ENCODE assay signal across 19 cellular contexts in the genomic region with DNA sequence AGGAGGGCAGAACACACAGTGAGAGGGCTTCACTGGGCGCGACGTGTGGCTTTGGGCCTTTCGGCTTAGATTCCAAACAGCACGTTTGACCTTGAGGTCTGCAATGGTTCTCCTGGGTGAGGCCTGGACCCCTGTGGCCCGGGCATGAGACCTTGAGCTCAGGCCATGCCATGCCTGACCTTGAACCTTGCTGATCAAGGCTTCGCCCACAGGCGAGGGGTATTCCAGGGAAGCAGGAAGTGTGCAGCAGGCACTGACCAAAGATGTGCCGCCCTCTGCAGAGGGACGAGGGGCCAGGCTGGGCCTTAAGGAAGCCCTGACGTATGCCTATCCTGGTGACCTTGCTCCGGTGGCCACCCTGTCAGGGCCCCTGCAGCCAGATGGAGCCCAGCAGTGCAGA.
"Had no signal": no experiment of that assay in that cellular context is flagged by ENCODE, and none has a peak within 500 bp of the region (broad histone marks: within the 10 kb centered on the region; RNA-seq: fewer than 3 reads in every experiment).

No MANE protein-coding gene starts in this region.

- DNase-seq: effector CD4-positive, alpha-beta T cell; endodermal cell; erythroblast; foreskin keratinocyte; mammary epithelial cell; retina; stimulated activated CD4-positive, alpha-beta T cell treated with anti-CD3 and anti-CD28 coated beads, Interleukin-2, amount 100 ng/mL, for 24 hours; stimulated activated CD4-positive, alpha-beta T cell treated with anti-CD3 and anti-CD28 coated beads, Interleukin-4, amount 100 ng/mL, for 4 hours; stimulated activated naive B cell treated with anti-CD40 and anti-IgM and Interleukin-4, amounts not matched to agents 10 μg/mL and 1 μg/mL and 100 μg/mL, for 72 hours; stimulated activated naive CD8-positive, alpha-beta T cell treated with anti-CD3 and anti-CD28 coated beads, Interleukin-15, amount 100 ng/mL, for 72 hours; testis; uterus had no signal

- H3K27me3 ChIP-seq: foreskin keratinocyte, hepatocyte, testis, tibial nerve, uterus had no signal

- H3K9ac ChIP-seq: parathyroid adenoma had no signal

- H2AFZ ChIP-seq: hepatocyte, parathyroid adenoma had no signal

- H3K4me1 ChIP-seq: foreskin keratinocyte, parathyroid adenoma, psoas muscle had no signal

- H3K36me3 ChIP-seq: tibial nerve, uterus had no signal

- H3K9me3 ChIP-seq: psoas muscle, testis, uterus had no signal

- H3K4me3 ChIP-seq: coronary artery, hepatocyte, psoas muscle, testis, tibial nerve, uterus had no signal

- H3K27ac ChIP-seq: coronary artery, foreskin keratinocyte, hepatocyte, parathyroid adenoma, psoas muscle, testis, tibial nerve, uterus had no signal

- ATAC-seq: foreskin keratinocyte; left colon; psoas muscle; sciatic nerve; stimulated activated naive CD8-positive, alpha-beta T cell treated with anti-CD3 and anti-CD28 coated beads, Interleukin-15, amount 100 ng/mL, for 72 hours had no signal

- H3K79me2 ChIP-seq: hepatocyte, parathyroid adenoma had no signal

- H3K4me2 ChIP-seq: hepatocyte had no signal
